ENCODE assay signal across 8 cellular contexts in the genomic region with DNA sequence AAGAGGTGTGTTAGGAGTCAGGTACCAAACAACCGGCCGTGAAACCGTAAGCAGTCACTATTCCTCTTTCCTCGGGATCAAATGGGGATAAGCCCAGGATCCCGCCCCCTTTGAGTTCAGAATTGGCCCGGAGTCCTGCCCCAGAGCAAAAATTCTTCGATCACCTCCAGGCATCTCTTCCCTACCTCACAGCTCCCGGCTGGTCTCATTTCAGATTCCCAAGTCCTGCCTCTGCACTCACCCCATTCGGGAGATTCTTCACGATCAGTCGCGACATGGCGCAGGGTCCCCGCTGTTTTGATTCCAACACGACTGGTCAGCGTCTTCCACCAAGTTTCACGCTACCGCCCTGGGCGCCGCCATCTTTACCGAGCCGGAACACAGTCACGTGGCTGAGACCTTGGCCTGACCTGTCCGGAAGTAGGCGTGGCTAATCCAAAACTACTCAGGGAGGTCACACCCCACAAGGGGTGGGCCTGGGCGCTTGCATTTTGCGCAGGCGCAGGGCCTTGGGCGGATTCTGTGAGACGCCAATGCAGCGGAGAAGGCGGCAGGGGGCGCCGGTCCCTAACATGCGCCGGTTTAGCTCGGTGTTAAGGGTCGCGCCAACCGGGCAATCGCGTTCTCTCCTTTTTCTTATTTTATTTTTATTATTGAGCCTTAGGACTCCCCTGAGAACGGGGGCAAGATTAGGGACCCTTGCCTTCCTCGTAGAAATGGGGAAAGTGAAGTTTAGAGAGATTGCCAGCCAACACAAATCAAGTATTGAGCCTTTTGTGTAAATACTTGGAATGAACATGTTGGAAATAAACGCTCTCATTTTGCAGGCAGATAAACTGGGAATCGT. TPM values are rescaled to one million over a fixed set of nuclear protein-coding genes. Genes with fewer than 3 reads are reported as not detected.
DNase-seq lines count a peak whose midpoint lies in the region; ATAC-seq, FAIRE-seq and TF ChIP-seq lines count a peak whose summit lies in the region.

Gene RBM19 (minus strand): TSS at position 375 of the 847 bp plus-strand sequence. CDS start 98 bp downstream, at position 277.

- H3K27ac Mint-ChIP-seq in Calu3 (ENCODE audit: unreplicated experiment) (peak within 1 kb of the TSS; percentile 92), memory B cell (peak within 1 kb of the TSS; percentile 99)

- POLR2A ChIA-PET in H1 (lab: Charles Lee; ENCODE audit: partially characterized antibody) = interaction anchor here (0.7 to 1.4 kb wide), 8 partner anchors 9 to 745 kb away, joined by 3 to 6 read pairs (median 4); partner anchors contain the start of gene TPCN1

- peak within 1 kb of the TSS; percentile 73 to 93 (median 88) for H3K4me3 ChIP-seq in H1 (ENCODE audit: extremely low read depth in 1 of 4, insufficient read depth in 2 of 4, low read depth in 3 of 4, low read length in 4 of 4)

- H3K23ac ChIP-seq in H1 (ENCODE audit: insufficient read length) = no peak within 1 kb of the TSS

- no peak within 1 kb of the TSS for H4K91ac ChIP-seq in H1 (replicated peaks; ENCODE audit: insufficient read length, low read length)

- peak within 1 kb of the TSS; percentile 11 to 84 (median 82) for H3K9ac ChIP-seq in H1 (replicated peaks in 1 of 4; ENCODE audit: extremely low read depth in 1 of 4, low read depth in 3 of 4, low read length in 3 of 4)

- H3K27me3 Mint-ChIP-seq in Calu3 (ENCODE audit: unreplicated experiment) = peaks cover 32% of the 10 kb centered on the region
- peaks cover 2% of the 10 kb centered on the region for H3K27me3 Mint-ChIP-seq in memory B cell

- H3K36me3 ChIP-seq in H1 (ENCODE audit: control insufficient read depth in 2 of 4, insufficient read depth in 4 of 4, low read length in 3 of 4) = peaks cover 0 to 10% (median 7%) of the 10 kb centered on the region in 4 experiments; a peak in 6 of 8 replicates

- DNase-seq in Calu3 (peak; percentile 98), HUDEP-2 (lab: John Stamatoyannopoulos, UW; ENCODE audit: unreplicated experiment in 76 of 76) (peak; percentile 33 to 98 (median 95)), NOMO-1 treated with dmso at 0.1 percent for 144 hours (lab: John Stamatoyannopoulos, UW; ENCODE audit: unreplicated experiment) (peak; percentile 92), H1 (ENCODE audit: low read depth in 1 of 2, low spot score in 2 of 2) (peak; percentile 93 to 98), memory B cell (ENCODE audit: low spot score in 2 of 2) (peak; percentile 93 to 97)
- DNase-seq in activated CD8-positive, alpha-beta memory T cell treated with anti-CD3 and anti-CD28 coated beads for 48 hours (ENCODE audit: low read depth in 2 of 3, low spot score in 2 of 3) = peak; percentile 82 to 94 (median 91)
- peak; percentile 94 for DNase-seq in stimulated activated CD8-positive, alpha-beta memory T cell treated with anti-CD3 and anti-CD28 coated beads, Interleukin-12 subunit alpha, Interleukin-12 subunit beta, amount 100 ng/mL, for 24 hours (ENCODE audit: extremely low read depth)

- no peak within 1 kb of the TSS for H3K4ac ChIP-seq in H1 (replicated peaks; ENCODE audit: insufficient read length, low read depth, low read length)

- H3K56ac ChIP-seq in H1 (replicated peaks; ENCODE audit: insufficient read length, low read depth, low read length) = no peak within 1 kb of the TSS

- H3K36me3 Mint-ChIP-seq in Calu3 (ENCODE audit: insufficient read depth, unreplicated experiment) (peaks cover 18% of the 10 kb centered on the region), memory B cell (peaks cover 12% of the 10 kb centered on the region)

- peaks cover 4% of the 10 kb centered on the region; the same call in 1 of the 2 replicates for H3K23me2 ChIP-seq in H1 (ENCODE audit: low read depth, low read length)

- no peak within 1 kb of the TSS for H2BK5ac ChIP-seq in H1 (ENCODE audit: low read depth, low read length)

- H3K79me2 ChIP-seq in H1 (ENCODE audit: control insufficient read depth in 1 of 2, insufficient read depth in 2 of 2, low read length in 2 of 2) = peaks cover 0 to 34% of the 10 kb centered on the region in 2 experiments; a peak in 3 of 4 replicates

- H3K79me1 ChIP-seq in H1 (ENCODE audit: low read depth, low read length) = peaks cover 2% of the 10 kb centered on the region; the same call in 1 of the 2 replicates

- WGBS in H1 (ENCODE audit: extremely low coverage in 1 of 2, insufficient coverage in 1 of 2, insufficient read length in 1 of 2, insufficient replicate concordance in 2 of 2, low coverage in 1 of 2, low lambda C conversion rate in 2 of 2, missing lambda C conversion rate in 1 of 2), 2 experiments = 5% methylated on average over 46 of the region's 46 CpGs; no CpG with 5 or more reads in 1 of the 2 experiments

- H2BK12ac ChIP-seq in H1 (ENCODE audit: low read depth, low read length) = peak within 1 kb of the TSS; percentile 56; the same call in 1 of the 2 replicates

- TF ChIP-seq EP300 in H1 (IDR thresholded peaks at IDR 0.05; ENCODE audit: borderline replicate concordance in 1 of 2, low read depth in 2 of 2, low read length in 2 of 2) = no peak

- peak within 1 kb of the TSS; percentile 72; the same call in 1 of the 2 replicates for H3K27ac ChIP-seq in H1 (ENCODE audit: low read depth, low read length)

- CTCF ChIA-PET in Calu3 (lab: Charles Lee) (interaction anchor here (0.6 to 1.4 kb wide), 5 partner anchors 10 to 718 kb away, joined by 3 to 10 read pairs (median 3); no protein-coding TSS in a partner anchor), H1 (lab: Charles Lee; ENCODE audit: partially characterized antibody) (interaction anchor here (0.6 to 2.1 kb wide), 18 partner anchors 10 to 1980 kb away, joined by 3 to 13 read pairs (median 4); no protein-coding TSS in a partner anchor)

- H3K4me2 ChIP-seq in H1 (ENCODE audit: insufficient read depth in 1 of 2, low read depth in 2 of 2, low read length in 2 of 2) = peak within 1 kb of the TSS; percentile 52 to 94

- H3K9me3 ChIP-seq in H1 (ENCODE audit: insufficient read depth in 2 of 2, low read depth in 1 of 2, low read length in 1 of 2) = no peaks in the 10 kb centered on the region

- no peak within 1 kb of the TSS for H3K14ac ChIP-seq in H1 (ENCODE audit: insufficient read length)

- H2BK15ac ChIP-seq in H1 (ENCODE audit: low read length) = no peak within 1 kb of the TSS

- H4K20me1 ChIP-seq in H1 (replicated peaks in 1 of 2; ENCODE audit: control insufficient read depth in 1 of 2, insufficient read depth in 2 of 2, low read length in 2 of 2) = peaks cover 0 to 3% of the 10 kb centered on the region in 2 experiments

- H4K8ac ChIP-seq in H1 (ENCODE audit: extremely low read depth, insufficient read depth, low read length) = peak within 1 kb of the TSS; percentile 99; the same call in 1 of the 2 replicates

- TF ChIP-seq POLR2A in H1 (IDR thresholded peaks at IDR 0.05; ENCODE audit: control extremely low read depth in 1 of 2, low read depth in 2 of 2, low read length in 2 of 2) = peak; percentile 75 to 77

- intact Hi-C loops in Calu3 (cut with micrococcal nuclease; ENCODE audit: unreplicated experiment) = no loop called here

- TF ChIP-seq RAD21 in H1 (IDR thresholded peaks at IDR 0.05 in 1 of 2, conservative IDR thresholded peaks at IDR 0.05 in 1 of 2; ENCODE audit: low read depth in 2 of 2, low read length in 2 of 2) = peak; percentile 61 to 68

- H3K4me1 Mint-ChIP-seq in Calu3 (ENCODE audit: low read depth, unreplicated experiment) (peaks cover 25% of the 10 kb centered on the region), memory B cell (peaks cover 38% of the 10 kb centered on the region)

- TF ChIP-seq CTCF in Calu3 (IDR thresholded peaks at IDR 0.05; ENCODE audit: unreplicated experiment) = peak; percentile 85
- TF ChIP-seq CTCF in H1 (IDR thresholded peaks at IDR 0.05; ENCODE audit: control extremely low read depth in 1 of 3, insufficient read depth in 1 of 3, low read depth in 1 of 3, low read length in 3 of 3) = peak; percentile 67 to 85 (median 82)

- no peak within 1 kb of the TSS; the same call in 1 of the 2 replicates for H2BK20ac ChIP-seq in H1 (ENCODE audit: low read length)

- FAIRE-seq in H1 (lab: Jason Lieb, UNC) = peak; percentile 87

- no peaks in the 10 kb centered on the region for H3K9me3 Mint-ChIP-seq in Calu3 (ENCODE audit: low read depth, unreplicated experiment)
- H3K9me3 Mint-ChIP-seq in memory B cell = no peaks in the 10 kb centered on the region

- H3K4me1 ChIP-seq in H1 (replicated peaks in 1 of 4; ENCODE audit: control insufficient read depth in 3 of 4, insufficient read depth in 4 of 4, low read length in 3 of 4) = peaks cover 0 to 7% (median 2%) of the 10 kb centered on the region in 4 experiments; a peak in 3 of 7 replicates

- H2AFZ ChIP-seq in H1 (ENCODE audit: low read length) = peak within 1 kb of the TSS; percentile 92

- BruUV-seq in Calu3 (replicated peaks; lab: Mats Ljungman, UMichigan) = TSS peak; percentile 76

- H3K27me3 ChIP-seq in H1 (replicated peaks in 1 of 4; ENCODE audit: control insufficient read depth in 3 of 4, extremely low read depth in 1 of 4, insufficient read depth in 3 of 4, low read length in 3 of 4) = no peaks in the 10 kb centered on the region

- H3K18ac ChIP-seq in H1 (ENCODE audit: extremely low read depth, low read length) = no peak within 1 kb of the TSS; the same call in 1 of the 2 replicates

- H2BK120ac ChIP-seq in H1 (replicated peaks; ENCODE audit: low read depth, low read length) = peak within 1 kb of the TSS; percentile 30

- H2AK5ac ChIP-seq in H1 (ENCODE audit: low read depth, low read length) = no peak within 1 kb of the TSS

- ATAC-seq in GM21381 (IDR thresholded peaks at IDR 0.05; ENCODE audit: unreplicated experiment) = peak; percentile 96
- ATAC-seq in memory B cell (ENCODE audit: low read depth) = peak; percentile 97

- H3K4me3 Mint-ChIP-seq in Calu3 (ENCODE audit: low read depth, unreplicated experiment) (peak within 1 kb of the TSS; percentile 90), memory B cell (peak within 1 kb of the TSS; percentile 99)

- H4K5ac ChIP-seq in H1 (ENCODE audit: insufficient read length, low read depth, low read length) = peak within 1 kb of the TSS; percentile 22

TF ChIP-seq in H1, 55 proteins besides CTCF, POLR2A, EP300 and RAD21 (continues in another document):
- TF ChIP-seq CBX8 (IDR thresholded peaks at IDR 0.05; ENCODE audit: borderline replicate concordance, low read depth, low read length) (no peak), TAF7 (optimal IDR thresholded peaks at IDR 0.05; ENCODE audit: borderline replicate concordance, low read depth, low read length) (no peak), TEAD4 (IDR thresholded peaks at IDR 0.05; ENCODE audit: low read depth, low read length) (0 out of 2 replicates have a peak, but pooled peaks have one; percentile 21)

RNA-seq across cellular contexts. Expression of gene RBM19, which starts in this region (rescaled TPM):
- 47.2 and 47.8 TPM in 2 replicates for total RNA-seq in Calu3 (2022)
- 59.5 and 61.9 TPM in 2 replicates for total RNA-seq in H1 (2021; fragmentation: NEBNext Ultra II Directional; extraction: Animal tissue kit (Norgen Biotek cat#: 25700))
- polyA plus RNA-seq in H1 (2011; rRNA removed) = 23.4 and 25.7 TPM in 2 replicates
- 30.9 TPM for polyA plus RNA-seq in H1 (2011; cell fraction: cytosol; rRNA removed)
- polyA plus RNA-seq in H1 (2011; cell fraction: nucleus; rRNA removed) = 74.0 TPM
- 41.2 to 54.3 TPM (median 48.0 TPM) in 4 replicates for polyA plus RNA-seq in H1 (2012, experiment 1 of 2)
- 16.7 TPM for polyA plus RNA-seq in H1 (2012, experiment 2 of 2)
- polyA plus RNA-seq in H1 (2013, experiment 1 of 2) = 39.2 TPM
- 36.1 TPM for polyA plus RNA-seq in H1 (2013, experiment 2 of 2)
- polyA minus RNA-seq in H1 (2011; rRNA and poly(A)+ RNA removed) = 29.4 and 30.0 TPM in 2 replicates
- polyA minus RNA-seq in H1 (2011; cell fraction: cytosol; rRNA and poly(A)+ RNA removed) = 24.1 TPM
- polyA minus RNA-seq in H1 (2011; cell fraction: nucleus; rRNA and poly(A)+ RNA removed) = 28.3 TPM

Comparison
In these comparisons a context has a peak if more than half of its experiments do, and no peak if none do; other contexts are left out.
1. Peak in every context shown above with its lines: DNase-seq, ATAC-seq, H3K4me3 ChIP-seq and H3K27ac ChIP-seq.